ENCODE assay signal across 8 cellular contexts in the genomic region with DNA sequence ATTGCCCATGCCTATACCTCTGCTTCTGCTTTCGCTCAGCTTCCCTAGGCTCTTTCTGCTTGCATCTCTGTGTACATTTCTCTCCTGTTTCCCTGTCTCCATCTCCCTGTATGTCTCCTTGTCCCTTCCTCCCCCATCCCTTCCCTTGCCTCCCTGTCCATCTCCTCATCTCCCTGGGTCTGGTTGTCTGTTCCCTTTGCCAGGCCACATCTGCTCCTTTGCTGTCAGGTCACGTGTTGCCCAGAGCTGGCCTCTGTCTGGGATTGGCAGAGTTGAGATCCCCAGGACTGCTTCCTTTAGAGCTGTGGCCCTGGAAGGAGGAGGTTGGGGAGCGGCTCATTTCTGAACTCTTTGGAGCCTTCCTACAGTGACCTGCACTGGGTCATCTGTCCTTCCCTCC.
"Had no signal": no experiment of that assay in that cellular context is flagged by ENCODE, and none has a peak within 500 bp of the region (broad histone marks: within the 10 kb centered on the region; RNA-seq: fewer than 3 reads in every experiment).

No MANE protein-coding gene starts in this region.

- H3K27me3 Mint-ChIP-seq: activated CD4-positive, alpha-beta memory T cell treated with anti-CD3 and anti-CD28 coated beads, Interleukin-2, amount 10 ng/mL, durations not matched to agents 7 days and 5 days had no signal

- H3K27ac Mint-ChIP-seq: activated CD4-positive, alpha-beta memory T cell treated with anti-CD3 and anti-CD28 coated beads, Interleukin-2, amount 10 ng/mL, durations not matched to agents 7 days and 5 days; activated naive CD8-positive, alpha-beta T cell treated with anti-CD3 and anti-CD28 coated beads, Interleukin-2, amount 50 U/mL, for 24 hours; activated T-cell treated with anti-CD3 and anti-CD28 coated beads, Interleukin-2, amount 50 U/mL, for 72 hours; memory B cell; neural progenitor cell; stimulated activated naive B cell treated with anti-CD40 and anti-IgM and Interleukin-4, amounts not matched to agents 10 μg/mL and 1 μg/mL and 100 μg/mL, for 72 hours had no signal

- H3K4me1 Mint-ChIP-seq: activated CD4-positive, alpha-beta memory T cell treated with anti-CD3 and anti-CD28 coated beads, Interleukin-2, amount 10 ng/mL, durations not matched to agents 7 days and 5 days; activated naive CD8-positive, alpha-beta T cell treated with anti-CD3 and anti-CD28 coated beads, Interleukin-2, amount 50 U/mL, for 24 hours; stimulated activated naive B cell treated with anti-CD40 and anti-IgM and Interleukin-4, amounts not matched to agents 10 μg/mL and 1 μg/mL and 100 μg/mL, for 72 hours had no signal

- DNase-seq: activated CD4-positive, alpha-beta memory T cell treated with anti-CD3 and anti-CD28 coated beads, Interleukin-2, amount 10 ng/mL, durations not matched to agents 7 days and 5 days; activated CD4-positive, alpha-beta T cell treated with anti-CD3 and anti-CD28 coated beads for 1 hour; activated naive CD8-positive, alpha-beta T cell treated with anti-CD3 and anti-CD28 coated beads, Interleukin-2, amount 50 U/mL, for 24 hours; activated T-cell treated with anti-CD3 and anti-CD28 coated beads, Interleukin-2, amount 50 U/mL, for 72 hours; stimulated activated naive B cell treated with anti-CD40 and anti-IgM and Interleukin-4, amounts not matched to agents 10 μg/mL and 1 μg/mL and 100 μg/mL, for 72 hours; T-helper 9 cell had no signal

- H3K9me3 Mint-ChIP-seq: activated CD4-positive, alpha-beta memory T cell treated with anti-CD3 and anti-CD28 coated beads, Interleukin-2, amount 10 ng/mL, durations not matched to agents 7 days and 5 days; activated naive CD8-positive, alpha-beta T cell treated with anti-CD3 and anti-CD28 coated beads, Interleukin-2, amount 50 U/mL, for 24 hours; activated T-cell treated with anti-CD3 and anti-CD28 coated beads, Interleukin-2, amount 50 U/mL, for 72 hours; memory B cell; neural progenitor cell; stimulated activated naive B cell treated with anti-CD40 and anti-IgM and Interleukin-4, amounts not matched to agents 10 μg/mL and 1 μg/mL and 100 μg/mL, for 72 hours had no signal

- ATAC-seq: activated naive CD8-positive, alpha-beta T cell treated with anti-CD3 and anti-CD28 coated beads, Interleukin-2, amount 50 U/mL, for 24 hours; activated T-cell treated with anti-CD3 and anti-CD28 coated beads, Interleukin-2, amount 50 U/mL, for 72 hours; stimulated activated naive B cell treated with anti-CD40 and anti-IgM and Interleukin-4, amounts not matched to agents 10 μg/mL and 1 μg/mL and 100 μg/mL, for 72 hours had no signal

- H3K36me3 Mint-ChIP-seq: memory B cell; neural progenitor cell; stimulated activated naive B cell treated with anti-CD40 and anti-IgM and Interleukin-4, amounts not matched to agents 10 μg/mL and 1 μg/mL and 100 μg/mL, for 72 hours had no signal

- H3K4me3 Mint-ChIP-seq: activated CD4-positive, alpha-beta memory T cell treated with anti-CD3 and anti-CD28 coated beads, Interleukin-2, amount 10 ng/mL, durations not matched to agents 7 days and 5 days; activated naive CD8-positive, alpha-beta T cell treated with anti-CD3 and anti-CD28 coated beads, Interleukin-2, amount 50 U/mL, for 24 hours; activated T-cell treated with anti-CD3 and anti-CD28 coated beads, Interleukin-2, amount 50 U/mL, for 72 hours; memory B cell; neural progenitor cell; stimulated activated naive B cell treated with anti-CD40 and anti-IgM and Interleukin-4, amounts not matched to agents 10 μg/mL and 1 μg/mL and 100 μg/mL, for 72 hours had no signal
